Comparison of ENCODE assay signal across 19 cellular contexts in the genomic region with DNA sequence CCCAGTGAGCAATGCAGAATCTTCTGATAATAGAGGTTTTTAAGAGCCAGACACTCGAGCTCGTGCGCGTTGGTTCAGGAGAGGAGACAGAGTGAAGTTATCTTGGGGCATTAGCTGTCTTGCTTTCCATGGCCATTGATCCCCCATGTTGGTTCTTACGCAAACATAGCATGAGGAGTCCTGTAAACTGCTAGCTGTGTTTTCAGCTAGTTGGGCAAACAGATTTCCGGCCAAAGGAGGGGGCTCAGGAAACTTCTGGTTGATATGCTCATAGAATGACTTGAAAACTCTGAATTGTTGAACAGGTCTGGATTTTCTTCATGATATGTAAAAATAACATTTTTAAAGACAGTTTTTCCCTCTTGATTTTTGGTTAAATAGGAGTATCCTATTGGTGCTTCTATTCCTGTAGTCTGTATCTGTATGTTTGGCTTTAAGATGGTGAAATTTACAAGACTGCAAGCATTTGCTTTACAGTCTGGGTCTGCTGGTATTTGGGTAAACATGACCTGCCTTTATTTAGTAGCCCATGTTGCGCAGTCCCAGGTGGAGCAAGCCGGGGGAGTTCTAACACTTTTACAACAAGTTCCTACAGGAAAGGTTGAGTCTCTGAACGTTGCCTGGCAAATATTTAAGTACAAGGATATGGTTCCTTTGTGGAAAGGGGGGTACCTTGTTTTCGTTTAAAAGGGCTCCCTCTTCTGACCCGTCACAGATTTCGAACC.
DNase-seq lines count a peak whose midpoint lies in the region; ATAC-seq, FAIRE-seq and TF ChIP-seq lines count a peak whose summit lies in the region.
"Had no signal": no experiment of that assay in that cellular context is flagged by ENCODE, and none has a peak within 500 bp of the region (broad histone marks: within the 10 kb centered on the region; RNA-seq: fewer than 3 reads in every experiment).

No MANE protein-coding gene starts in this region.

- H3K9me2 ChIP-seq in Karpas-422 (replicated peaks; ENCODE audit: insufficient read depth, low read length), result no peaks in the 10 kb centered on the region

- ATAC-seq in heart right ventricle, result no peak
- ATAC-seq in HG03521 (IDR thresholded peaks at IDR 0.05; ENCODE audit: unreplicated experiment), result no peak
- ATAC-seq: Right ventricle myocardium inferior; stimulated activated naive CD8-positive, alpha-beta T cell treated with anti-CD3 and anti-CD28 coated beads, Interleukin-15, Interleukin-2, amounts not matched to agents 100 U/mL and 50 U/mL, for 24 hours had no signal

- H3K27ac Mint-ChIP-seq in astrocyte (ENCODE audit: unreplicated experiment), result peak overlapping the region; percentile 88
- H3K27ac Mint-ChIP-seq: activated naive CD4-positive, alpha-beta T cell treated with anti-CD3 and anti-CD28 coated beads, Interleukin-2, amount 50 U/mL, for 24 hours; CD4-positive, alpha-beta memory T cell; T-helper 2 cell treated with Interferon-gamma antibody and Interleukin-4, amounts not matched to agents 5 μg/mL and 100 μg/mL, for 36 hours had no signal

- H2AFZ ChIP-seq in astrocyte (ENCODE audit: low read depth, low read length), result no peak overlapping the region
- no peak overlapping the region for H2AFZ ChIP-seq in osteoblast (ENCODE audit: low read length)
- H2AFZ ChIP-seq in Karpas-422 (ENCODE audit: low read length), result no peak overlapping the region

- H3K27me3 ChIP-seq in left ventricle myocardium inferior (ENCODE audit: low read depth) (no peaks in the 10 kb centered on the region), heart right ventricle (no peaks in the 10 kb centered on the region), astrocyte (ENCODE audit: insufficient read depth, low read length) (no peaks in the 10 kb centered on the region), osteoblast (ENCODE audit: insufficient read depth, low read length) (no peaks in the 10 kb centered on the region), Karpas-422 (ENCODE audit: low read length) (no peaks in the 10 kb centered on the region), colonic mucosa (no peaks in the 10 kb centered on the region)

- H3K4me3 ChIP-seq in left ventricle myocardium inferior (no peak overlapping the region), heart right ventricle (no peak overlapping the region), astrocyte (ENCODE audit: insufficient read depth, low read depth, low read length) (no peak overlapping the region), osteoblast (ENCODE audit: insufficient read depth, low read length) (no peak overlapping the region), Karpas-422 (ENCODE audit: low read length) (no peak overlapping the region), colonic mucosa (no peak overlapping the region)

- H4K20me1 ChIP-seq in astrocyte (ENCODE audit: insufficient read depth, low read length), result no peaks in the 10 kb centered on the region
- H4K20me1 ChIP-seq in osteoblast (ENCODE audit: insufficient read depth, low read length), result no peaks in the 10 kb centered on the region
- H4K20me1 ChIP-seq in Karpas-422 (ENCODE audit: insufficient read depth, low read depth, low read length), result no peaks in the 10 kb centered on the region

- H3K27ac ChIP-seq in left ventricle myocardium inferior (replicated peaks) (peak overlapping the region; percentile 50), heart right ventricle (peak overlapping the region in 5 of 10 donors; percentile 31 to 63 (median 50)), astrocyte (ENCODE audit: low read depth, low read length) (peak overlapping the region; percentile 36), osteoblast (ENCODE audit: low read depth, low read length) (peak overlapping the region; percentile 87), Karpas-422 (ENCODE audit: low read length) (no peak overlapping the region), colonic mucosa (no peak overlapping the region)

- H3K4me2 ChIP-seq in astrocyte (ENCODE audit: low read length) (no peak overlapping the region), osteoblast (ENCODE audit: insufficient read depth, low read length) (no peak overlapping the region), Karpas-422 (ENCODE audit: low read depth, low read length, poor library complexity, severe bottlenecking) (no peak overlapping the region)

- TF ChIP-seq POLR2A in H54 (IDR thresholded peaks at IDR 0.05; ENCODE audit: low read depth, low read length), result no peak

- intact Hi-C loops in left ventricle myocardium inferior (cut with micrococcal nuclease), result no loop called here
- intact Hi-C loops in heart right ventricle (cut with DNase I), result no loop called here
- intact Hi-C loops in colonic mucosa (cut with DNase I), result no loop called here

- no peaks in the 10 kb centered on the region for H3K9me3 Mint-ChIP-seq in astrocyte (ENCODE audit: unreplicated experiment)

- WGBS in heart right ventricle, 2 donors, result 77 to 79% methylated on average over 12 of the region's 12 CpGs

- H3K9ac ChIP-seq in astrocyte (ENCODE audit: low read length) (no peak overlapping the region), Karpas-422 (ENCODE audit: low read length) (no peak overlapping the region), colonic mucosa (ENCODE audit: low read depth in 2 of 2, low read length in 2 of 2) (no peak overlapping the region)

- H3K4me1 ChIP-seq in left ventricle myocardium inferior (no peaks in the 10 kb centered on the region), heart right ventricle (peaks cover 0 to 5% (median 0%) of the 10 kb centered on the region in 9 donors), astrocyte (ENCODE audit: insufficient read depth, low read length) (peaks cover 13% of the 10 kb centered on the region), osteoblast (ENCODE audit: insufficient read depth, low read length) (peaks cover 26% of the 10 kb centered on the region), Karpas-422 (ENCODE audit: low read length) (no peaks in the 10 kb centered on the region), colonic mucosa (no peaks in the 10 kb centered on the region)

- no peaks in the 10 kb centered on the region for H3K9me3 ChIP-seq in left ventricle myocardium inferior (replicated peaks)
- H3K9me3 ChIP-seq in heart right ventricle, result peaks cover 0 to 4% (median 0%) of the 10 kb centered on the region in 11 donors
- H3K9me3 ChIP-seq in astrocyte (ENCODE audit: insufficient read depth, low read depth, low read length), result no peaks in the 10 kb centered on the region
- no peaks in the 10 kb centered on the region for H3K9me3 ChIP-seq in osteoblast (ENCODE audit: low read depth, low read length)
- H3K9me3 ChIP-seq in Karpas-422 (ENCODE audit: low read length), result peaks cover 9% of the 10 kb centered on the region
- H3K9me3 ChIP-seq in colonic mucosa, result no peaks in the 10 kb centered on the region

- no peaks in the 10 kb centered on the region for H3K36me3 ChIP-seq in left ventricle myocardium inferior
- no peaks in the 10 kb centered on the region for H3K36me3 ChIP-seq in heart right ventricle
- no peaks in the 10 kb centered on the region for H3K36me3 ChIP-seq in astrocyte (ENCODE audit: insufficient read depth, low read length)
- H3K36me3 ChIP-seq in osteoblast (ENCODE audit: insufficient read depth, low read length), result no peaks in the 10 kb centered on the region
- no peaks in the 10 kb centered on the region for H3K36me3 ChIP-seq in Karpas-422 (ENCODE audit: insufficient read depth, low read length)
- H3K36me3 ChIP-seq in colonic mucosa, result no peaks in the 10 kb centered on the region

- H3K36me3 Mint-ChIP-seq in astrocyte (ENCODE audit: low read depth, unreplicated experiment), result peaks cover 2% of the 10 kb centered on the region
- H3K36me3 Mint-ChIP-seq: activated naive CD4-positive, alpha-beta T cell treated with anti-CD3 and anti-CD28 coated beads, Interleukin-2, amount 50 U/mL, for 24 hours; CD4-positive, alpha-beta memory T cell had no signal

- H3K4me3 Mint-ChIP-seq in astrocyte (ENCODE audit: unreplicated experiment), result no peak overlapping the region
- H3K4me3 Mint-ChIP-seq: activated naive CD4-positive, alpha-beta T cell treated with anti-CD3 and anti-CD28 coated beads, Interleukin-2, amount 50 U/mL, for 24 hours; CD4-positive, alpha-beta memory T cell; T-helper 2 cell treated with Interferon-gamma antibody and Interleukin-4, amounts not matched to agents 5 μg/mL and 100 μg/mL, for 36 hours had no signal

- H3K4me1 Mint-ChIP-seq in astrocyte (ENCODE audit: low read depth, unreplicated experiment), result peaks cover 39% of the 10 kb centered on the region
- H3K4me1 Mint-ChIP-seq: activated naive CD4-positive, alpha-beta T cell treated with anti-CD3 and anti-CD28 coated beads, Interleukin-2, amount 50 U/mL, for 24 hours; CD4-positive, alpha-beta memory T cell had no signal

- H3K27me3 Mint-ChIP-seq in astrocyte (ENCODE audit: low read depth, unreplicated experiment), result no peaks in the 10 kb centered on the region
- H3K27me3 Mint-ChIP-seq: activated naive CD4-positive, alpha-beta T cell treated with anti-CD3 and anti-CD28 coated beads, Interleukin-2, amount 50 U/mL, for 24 hours; CD4-positive, alpha-beta memory T cell had no signal

- TF ChIP-seq CTCF in left ventricle myocardium inferior (IDR thresholded peaks at IDR 0.05; ENCODE audit: borderline replicate concordance) (no peak), heart right ventricle (IDR thresholded peaks at IDR 0.05) (no peak), astrocyte (IDR thresholded peaks at IDR 0.05; ENCODE audit: insufficient read depth, low read depth, low read length) (no peak), osteoblast (IDR thresholded peaks at IDR 0.05; ENCODE audit: extremely low read depth, low read depth, low read length) (no peak), colonic mucosa (IDR thresholded peaks at IDR 0.05) (no peak)

- DNase-seq in left ventricle myocardium inferior, result no peak
- no peak for DNase-seq in heart right ventricle
- DNase-seq in astrocyte (ENCODE audit: low read depth), result peak; percentile 3
- no peak for DNase-seq in osteoblast (ENCODE audit: insufficient read length, low spot score, missing footprints)
- DNase-seq in Karpas-422, result no peak
- no peak for DNase-seq in H54 (ENCODE audit: insufficient read length, low spot score)
- DNase-seq in colonic mucosa, result no peak
- DNase-seq: activated CD4-positive, alpha-beta T cell treated with anti-CD3 and anti-CD28 coated beads for 4 hours; caudate nucleus; CD4-positive, alpha-beta memory T cell; midbrain; NCI-H748 treated with DMSO at 0.1 percent for 48 hours; occipital lobe; stimulated activated naive CD8-positive, alpha-beta T cell treated with anti-CD3 and anti-CD28 coated beads, Interleukin-15, Interleukin-2, amounts not matched to agents 100 U/mL and 50 U/mL, for 24 hours had no signal

- FAIRE-seq in astrocyte (lab: Jason Lieb, UNC) (no peak), H54 (lab: Jason Lieb, UNC) (no peak)
- FAIRE-seq: islet of Langerhans had no signal

- H3K79me2 ChIP-seq in astrocyte (ENCODE audit: insufficient read depth, low read length) (no peaks in the 10 kb centered on the region), osteoblast (ENCODE audit: insufficient read depth, low read length) (no peaks in the 10 kb centered on the region), Karpas-422 (ENCODE audit: low read length) (no peaks in the 10 kb centered on the region)

Comparison
In these comparisons a context has a peak if more than half of its experiments do, and no peak if none do; other contexts are left out.
1. H3K27ac ChIP-seq: peak in left ventricle myocardium inferior (single experiment), astrocyte (single experiment) and osteoblast (single experiment); none in Karpas-422 (single experiment) and colonic mucosa (single experiment).